In genomic region chr21:8455279-8456128, GRCh38 we compare ENCODE assay signal across 8 cellular contexts.
DNase-seq lines count a peak whose midpoint lies in the region; ATAC-seq and TF ChIP-seq lines count a peak whose summit lies in the region.
"Not testable (repeated sequence)": the region's sequence is repeated elsewhere in the genome, so short reads cannot be mapped to it uniquely, and the experiment has no call there.

No MANE protein-coding gene starts in this region.

- H3K27me3 ChIP-seq in gastroesophageal sphincter, upper lobe of right lung: not testable (repeated sequence)

- not testable (repeated sequence) for H3K27ac Mint-ChIP-seq in naive B cell

- not testable (repeated sequence) for H3K36me3 ChIP-seq in gastroesophageal sphincter, upper lobe of right lung

- intact Hi-C loops in upper lobe of right lung (cut with DNase I) = not testable (repeated sequence)

- not testable (repeated sequence) for TF ChIP-seq POLR2A in gastroesophageal sphincter (IDR thresholded peaks at IDR 0.05)

- H3K27me3 Mint-ChIP-seq in naive B cell = not testable (repeated sequence)

- not testable (repeated sequence) for H3K4me1 ChIP-seq in gastroesophageal sphincter, upper lobe of right lung

- H3K4me3 ChIP-seq in gastroesophageal sphincter, upper lobe of right lung: not testable (repeated sequence)

- not testable (repeated sequence) for H3K4me3 Mint-ChIP-seq in naive B cell

- not testable (repeated sequence) for H3K9me3 Mint-ChIP-seq in naive B cell

- not testable (repeated sequence) for DNase-seq in naive B cell, upper lobe of right lung

- TF ChIP-seq CTCF in gastroesophageal sphincter (IDR thresholded peaks at IDR 0.05); upper lobe of right lung (IDR thresholded peaks at IDR 0.05): not testable (repeated sequence)

- no CpG with 5 or more reads among the region's 6 CpGs for WGBS in gastroesophageal sphincter (ENCODE audit: low coverage in 1 of 2), 2 donors

- not testable (repeated sequence) for H3K4me1 Mint-ChIP-seq in naive B cell

- ATAC-seq in GM18520 (IDR thresholded peaks at IDR 0.05; ENCODE audit: unreplicated experiment) (peak; percentile 37), GM21717 (IDR thresholded peaks at IDR 0.05; ENCODE audit: unreplicated experiment) (peak; percentile 57), HG02852 (IDR thresholded peaks at IDR 0.05; ENCODE audit: unreplicated experiment) (peak; percentile 54), HG03432 (IDR thresholded peaks at IDR 0.05; ENCODE audit: unreplicated experiment) (peak; percentile 69), gastroesophageal sphincter (peak; percentile 83), naive B cell (ENCODE audit: low read depth in 2 of 2) (peak; percentile 28 to 38), upper lobe of right lung (peak; percentile 84)
- ATAC-seq in activated CD4-positive, CD25-positive, alpha-beta regulatory T cell treated with anti-CD3 and anti-CD28 coated beads, Interleukin-2, amount 50 U/mL, for 24 hours = peak; percentile 46 to 61

- not testable (repeated sequence) for TF ChIP-seq EP300 in gastroesophageal sphincter (IDR thresholded peaks at IDR 0.05)

- not testable (repeated sequence) for H3K36me3 Mint-ChIP-seq in naive B cell

- H3K27ac ChIP-seq in gastroesophageal sphincter, upper lobe of right lung: not testable (repeated sequence)

- H3K9me3 ChIP-seq in gastroesophageal sphincter, upper lobe of right lung: not testable (repeated sequence)

Comparison
In these comparisons a context has a peak if more than half of its experiments do, and no peak if none do; other contexts are left out.
1. ATAC-seq: peak in every context shown above with its lines; median percentile 84 in upper lobe of right lung; 83 in gastroesophageal sphincter; 69 in HG03432; 57 in GM21717; 54 in HG02852; 54 in activated CD4-positive, CD25-positive, alpha-beta regulatory T cell treated with anti-CD3 and anti-CD28 coated beads, Interleukin-2, amount 50 U/mL, for 24 hours; 37 in GM18520; 33 in naive B cell.